ENCODE assay signal across 33 cellular contexts in genomic region chr3:93936549-93936948, GRCh38.
"Had no signal": no experiment of that assay in that cellular context is flagged by ENCODE, and none has a peak within 500 bp of the region (broad histone marks: within the 10 kb centered on the region; RNA-seq: fewer than 3 reads in every experiment).

No MANE protein-coding gene starts in this region.

- DNase-seq: activated effector memory CD4-positive, alpha-beta T cell treated with Interleukin-2 at 50 U/mL for 16 hours; activated gamma-delta T cell; activated gamma-delta T cell treated with Interleukin-2 at 50 U/mL for 16 hours; activated naive CD4-positive, alpha-beta T cell; activated naive CD4-positive, alpha-beta T cell treated with anti-CD3 and anti-CD28 coated beads for 36 hours; activated naive CD4-positive, alpha-beta T cell treated with anti-CD3 and anti-CD28 coated beads, Interleukin-2, amount 10 ng/mL, durations not matched to agents 7 days and 5 days; activated naive CD4-positive, alpha-beta T cell treated with anti-CD3 and anti-CD28 coated beads, Interleukin-2, amount 50 U/mL, for 16 hours; activated naive CD4-positive, alpha-beta T cell treated with Interleukin-2 at 50 U/mL for 16 hours; activated naive CD8-positive, alpha-beta T cell treated with anti-CD3 and anti-CD28 coated beads for 36 hours; activated naive CD8-positive, alpha-beta T cell treated with anti-CD3 and anti-CD28 coated beads, Interleukin-2, amount 10 ng/mL, durations not matched to agents 7 days and 5 days; activated naive CD8-positive, alpha-beta T cell treated with anti-CD3 and anti-CD28 coated beads, Interleukin-2, amount 50 U/mL, for 24 hours; activated T-cell treated with anti-CD3 and anti-CD28 coated beads, Interleukin-2, amount 50 U/mL, for 1 hour; activated T-cell treated with anti-CD3 and anti-CD28 coated beads, Interleukin-2, amount 50 U/mL, for 24 hours; activated T-cell treated with anti-CD3 and anti-CD28 coated beads, Interleukin-2, amount 50 U/mL, for 4 hours; activated T-cell treated with anti-CD3 and anti-CD28 coated beads, Interleukin-2, amount 50 U/mL, for 48 hours; activated T-cell treated with anti-CD3 and anti-CD28 coated beads, Interleukin-2, amount 50 U/mL, for 72 hours; adrenal gland; amniotic stem cell; amygdala; anterior cingulate cortex; aorta; body of pancreas; brain microvascular endothelial cell; caudate nucleus; central memory CD4-positive, alpha-beta T cell; cerebellar nuclear complex had no signal

- H3K9me3 ChIP-seq: adrenal gland, ascending aorta, body of pancreas had no signal

- H3K4me3 ChIP-seq: adrenal gland, ascending aorta, body of pancreas, breast epithelium, cardiac muscle cell had no signal

- ATAC-seq: activated naive CD4-positive, alpha-beta T cell treated with anti-CD3 and anti-CD28 coated beads, Interleukin-2, amount 50 U/mL, for 72 hours; activated naive CD8-positive, alpha-beta T cell treated with anti-CD3 and anti-CD28 coated beads, Interleukin-2, amount 50 U/mL, for 24 hours; activated T-cell treated with anti-CD3 and anti-CD28 coated beads, Interleukin-2, amount 50 U/mL, for 4 hours; activated T-cell treated with anti-CD3 and anti-CD28 coated beads, Interleukin-2, amount 50 U/mL, for 72 hours; activated T-helper 17 cell treated with anti-CD3 and anti-CD28 coated beads, Interleukin-2, amount 50 U/mL, for 72 hours; body of pancreas had no signal

- H3K27ac ChIP-seq: adrenal gland, ascending aorta, body of pancreas, brain microvascular endothelial cell, breast epithelium, cardiac muscle cell had no signal

- H3K4me1 ChIP-seq: adrenal gland, ascending aorta, body of pancreas, breast epithelium had no signal

- H3K27me3 ChIP-seq: adrenal gland, ascending aorta, body of pancreas, brain microvascular endothelial cell, breast epithelium, cardiac muscle cell had no signal

- FAIRE-seq: astrocyte, bronchial epithelial cell had no signal

- H3K36me3 ChIP-seq: adrenal gland, ascending aorta, brain microvascular endothelial cell, breast epithelium, cardiac muscle cell had no signal
